Comparison of ENCODE assay signal across 17 cellular contexts in the genomic region with DNA sequence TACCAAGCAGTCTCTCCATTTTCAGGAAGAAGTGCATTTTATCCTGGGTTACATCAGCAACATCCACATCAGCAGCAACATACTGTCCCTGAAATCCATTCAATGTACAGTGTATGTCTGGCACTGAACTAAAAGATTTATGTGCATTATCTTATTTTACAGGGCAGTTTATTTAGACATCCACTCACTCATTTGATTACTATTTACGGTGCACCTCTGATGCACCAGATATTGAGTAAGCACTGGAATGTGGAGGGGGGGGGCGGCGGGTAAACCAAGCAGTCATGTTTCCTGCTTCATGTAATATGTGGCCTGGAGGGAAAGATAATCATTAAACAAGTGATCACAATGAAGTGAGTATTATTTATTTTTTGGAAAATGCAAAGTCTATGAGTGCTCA.
"Had no signal": no experiment of that assay in that cellular context is flagged by ENCODE, and none has a peak within 500 bp of the region (broad histone marks: within the 10 kb centered on the region; RNA-seq: fewer than 3 reads in every experiment).

No MANE protein-coding gene starts in this region.

- H3K9ac ChIP-seq: neural progenitor cell had no signal

- H3K9me3 Mint-ChIP-seq: neural progenitor cell had no signal

- H3K4me1 Mint-ChIP-seq: activated naive CD8-positive, alpha-beta T cell treated with anti-CD3 and anti-CD28 coated beads, Interleukin-2, amount 50 U/mL, for 24 hours; activated T-helper 17 cell treated with anti-CD3 and anti-CD28 coated beads, Interleukin-2, amount 50 U/mL, for 72 hours; naive B cell had no signal

- H3K4me3 ChIP-seq: ascending aorta, esophagus muscularis mucosa, lower lobe of right lung, neural progenitor cell, psoas muscle, right lobe of liver had no signal

- DNase-seq: activated CD4-positive, CD25-positive, alpha-beta regulatory T cell treated with anti-CD3 and anti-CD28 coated beads, Interleukin-2, amount 50 U/mL, for 72 hours; activated naive CD4-positive, alpha-beta T cell treated with Interleukin-2 at 50 U/mL for 16 hours; activated naive CD8-positive, alpha-beta T cell treated with anti-CD3 and anti-CD28 coated beads, Interleukin-2, amount 50 U/mL, for 24 hours; activated T-cell treated with anti-CD3 and anti-CD28 coated beads for 4 hours; left colon; lower lobe of right lung; naive B cell; psoas muscle; right lobe of liver; stimulated activated naive CD8-positive, alpha-beta T cell treated with anti-CD3 and anti-CD28 coated beads, Interleukin-15, Interleukin-2, amounts not matched to agents 100 U/mL and 50 U/mL, for 24 hours; T-helper 9 cell; trophoblast cell had no signal

- H2AFZ ChIP-seq: neural progenitor cell had no signal

- H3K9me3 ChIP-seq: ascending aorta, esophagus muscularis mucosa, lower lobe of right lung, right lobe of liver had no signal

- H3K27ac ChIP-seq: ascending aorta, esophagus muscularis mucosa, lower lobe of right lung, neural progenitor cell, psoas muscle, right lobe of liver had no signal

- H3K27ac Mint-ChIP-seq: activated naive CD8-positive, alpha-beta T cell treated with anti-CD3 and anti-CD28 coated beads, Interleukin-2, amount 50 U/mL, for 24 hours; activated T-helper 17 cell treated with anti-CD3 and anti-CD28 coated beads, Interleukin-2, amount 50 U/mL, for 72 hours; mesothelial cell of epicardium; naive B cell; neural progenitor cell had no signal

- H3K4me3 Mint-ChIP-seq: activated naive CD8-positive, alpha-beta T cell treated with anti-CD3 and anti-CD28 coated beads, Interleukin-2, amount 50 U/mL, for 24 hours; activated T-helper 17 cell treated with anti-CD3 and anti-CD28 coated beads, Interleukin-2, amount 50 U/mL, for 72 hours; mesothelial cell of epicardium; naive B cell; neural progenitor cell had no signal

- H3K36me3 ChIP-seq: ascending aorta, esophagus muscularis mucosa, lower lobe of right lung, neural progenitor cell, right lobe of liver had no signal

- H3K36me3 Mint-ChIP-seq: naive B cell, neural progenitor cell had no signal

- H3K4me2 ChIP-seq: neural progenitor cell had no signal

- H3K4me1 ChIP-seq: ascending aorta, esophagus muscularis mucosa, lower lobe of right lung, neural progenitor cell, psoas muscle, right lobe of liver had no signal

- H3K27me3 ChIP-seq: ascending aorta, esophagus muscularis mucosa, neural progenitor cell, right lobe of liver had no signal

- ATAC-seq: activated naive CD8-positive, alpha-beta T cell treated with anti-CD3 and anti-CD28 coated beads, Interleukin-2, amount 50 U/mL, for 24 hours; activated T-helper 17 cell treated with anti-CD3 and anti-CD28 coated beads, Interleukin-2, amount 50 U/mL, for 72 hours; left colon; lower lobe of right lung; psoas muscle; right lobe of liver; stimulated activated naive CD8-positive, alpha-beta T cell treated with anti-CD3 and anti-CD28 coated beads, Interleukin-15, Interleukin-2, amounts not matched to agents 100 U/mL and 50 U/mL, for 24 hours had no signal

- H3K27me3 Mint-ChIP-seq: activated naive CD8-positive, alpha-beta T cell treated with anti-CD3 and anti-CD28 coated beads, Interleukin-2, amount 50 U/mL, for 24 hours; activated T-helper 17 cell treated with anti-CD3 and anti-CD28 coated beads, Interleukin-2, amount 50 U/mL, for 72 hours; naive B cell had no signal
